Comparison of ENCODE assay signal across 1 cellular context in genomic region chr1:161408404-161409085, GRCh38.
TF ChIP-seq lines count a peak whose summit lies in the region.

No MANE protein-coding gene starts in this region.

TF ChIP-seq in GM23338, 12 proteins besides CTCF, POLR2A, EP300 and RAD21 (continued from another document):
- TF ChIP-seq, protein P1, sequence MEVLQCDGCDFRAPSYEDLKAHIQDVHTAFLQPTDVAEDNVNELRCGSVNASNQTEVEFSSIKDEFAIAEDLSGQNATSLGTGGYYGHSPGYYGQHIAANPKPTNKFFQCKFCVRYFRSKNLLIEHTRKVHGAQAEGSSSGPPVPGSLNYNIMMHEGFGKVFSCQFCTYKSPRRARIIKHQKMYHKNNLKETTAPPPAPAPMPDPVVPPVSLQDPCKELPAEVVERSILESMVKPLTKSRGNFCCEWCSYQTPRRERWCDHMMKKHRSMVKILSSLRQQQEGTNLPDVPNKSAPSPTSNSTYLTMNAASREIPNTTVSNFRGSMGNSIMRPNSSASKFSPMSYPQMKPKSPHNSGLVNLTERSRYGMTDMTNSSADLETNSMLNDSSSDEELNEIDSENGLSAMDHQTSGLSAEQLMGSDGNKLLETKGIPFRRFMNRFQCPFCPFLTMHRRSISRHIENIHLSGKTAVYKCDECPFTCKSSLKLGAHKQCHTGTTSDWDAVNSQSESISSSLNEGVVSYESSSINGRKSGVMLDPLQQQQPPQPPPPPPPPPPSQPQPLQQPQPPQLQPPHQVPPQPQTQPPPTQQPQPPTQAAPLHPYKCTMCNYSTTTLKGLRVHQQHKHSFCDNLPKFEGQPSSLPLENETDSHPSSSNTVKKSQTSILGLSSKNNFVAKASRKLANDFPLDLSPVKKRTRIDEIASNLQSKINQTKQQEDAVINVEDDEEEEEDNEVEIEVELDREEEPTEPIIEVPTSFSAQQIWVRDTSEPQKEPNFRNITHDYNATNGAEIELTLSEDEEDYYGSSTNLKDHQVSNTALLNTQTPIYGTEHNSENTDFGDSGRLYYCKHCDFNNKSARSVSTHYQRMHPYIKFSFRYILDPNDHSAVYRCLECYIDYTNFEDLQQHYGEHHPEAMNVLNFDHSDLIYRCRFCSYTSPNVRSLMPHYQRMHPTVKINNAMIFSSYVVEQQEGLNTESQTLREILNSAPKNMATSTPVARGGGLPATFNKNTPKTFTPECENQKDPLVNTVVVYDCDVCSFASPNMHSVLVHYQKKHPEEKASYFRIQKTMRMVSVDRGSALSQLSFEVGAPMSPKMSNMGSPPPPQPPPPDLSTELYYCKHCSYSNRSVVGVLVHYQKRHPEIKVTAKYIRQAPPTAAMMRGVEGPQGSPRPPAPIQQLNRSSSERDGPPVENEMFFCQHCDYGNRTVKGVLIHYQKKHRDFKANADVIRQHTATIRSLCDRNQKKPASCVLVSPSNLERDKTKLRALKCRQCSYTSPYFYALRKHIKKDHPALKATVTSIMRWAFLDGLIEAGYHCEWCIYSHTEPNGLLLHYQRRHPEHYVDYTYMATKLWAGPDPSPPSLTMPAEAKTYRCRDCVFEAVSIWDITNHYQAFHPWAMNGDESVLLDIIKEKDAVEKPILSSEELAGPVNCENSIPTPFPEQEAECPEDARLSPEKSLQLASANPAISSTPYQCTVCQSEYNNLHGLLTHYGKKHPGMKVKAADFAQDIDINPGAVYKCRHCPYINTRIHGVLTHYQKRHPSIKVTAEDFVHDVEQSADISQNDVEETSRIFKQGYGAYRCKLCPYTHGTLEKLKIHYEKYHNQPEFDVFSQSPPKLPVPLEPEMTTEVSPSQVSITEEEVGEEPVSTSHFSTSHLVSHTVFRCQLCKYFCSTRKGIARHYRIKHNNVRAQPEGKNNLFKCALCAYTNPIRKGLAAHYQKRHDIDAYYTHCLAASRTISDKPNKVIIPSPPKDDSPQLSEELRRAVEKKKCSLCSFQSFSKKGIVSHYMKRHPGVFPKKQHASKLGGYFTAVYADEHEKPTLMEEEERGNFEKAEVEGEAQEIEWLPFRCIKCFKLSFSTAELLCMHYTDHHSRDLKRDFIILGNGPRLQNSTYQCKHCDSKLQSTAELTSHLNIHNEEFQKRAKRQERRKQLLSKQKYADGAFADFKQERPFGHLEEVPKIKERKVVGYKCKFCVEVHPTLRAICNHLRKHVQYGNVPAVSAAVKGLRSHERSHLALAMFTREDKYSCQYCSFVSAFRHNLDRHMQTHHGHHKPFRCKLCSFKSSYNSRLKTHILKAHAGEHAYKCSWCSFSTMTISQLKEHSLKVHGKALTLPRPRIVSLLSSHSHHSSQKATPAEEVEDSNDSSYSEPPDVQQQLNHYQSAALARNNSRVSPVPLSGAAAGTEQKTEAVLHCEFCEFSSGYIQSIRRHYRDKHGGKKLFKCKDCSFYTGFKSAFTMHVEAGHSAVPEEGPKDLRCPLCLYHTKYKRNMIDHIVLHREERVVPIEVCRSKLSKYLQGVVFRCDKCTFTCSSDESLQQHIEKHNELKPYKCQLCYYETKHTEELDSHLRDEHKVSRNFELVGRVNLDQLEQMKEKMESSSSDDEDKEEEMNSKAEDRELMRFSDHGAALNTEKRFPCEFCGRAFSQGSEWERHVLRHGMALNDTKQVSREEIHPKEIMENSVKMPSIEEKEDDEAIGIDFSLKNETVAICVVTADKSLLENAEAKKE (CRISPR knock-in tag; IDR thresholded peaks at IDR 0.05) = no peak
